9 cellular contexts compared by ENCODE assay signal in genomic region chr20:35171438-35171752, GRCh38. TPM values are rescaled to one million over a fixed set of nuclear protein-coding genes. Genes with fewer than 3 reads are reported as not detected.
A peak's percentile ranks its signal among the peaks of the same experiment; 100 is the strongest.
DNase-seq lines count a peak whose midpoint lies in the region; ATAC-seq lines count a peak whose summit lies in the region.
"Had no signal": no experiment of that assay in that cellular context is flagged by ENCODE, and none has a peak within 500 bp of the region (broad histone marks: within the 10 kb centered on the region; RNA-seq: fewer than 3 reads in every experiment).

No MANE protein-coding gene starts in this region.

- no peak for ATAC-seq in activated T-helper 17 cell treated with anti-CD3 and anti-CD28 coated beads, Interleukin-2, amount 50 U/mL, for 72 hours (replicated peaks)
- no peak for ATAC-seq in aorta (ENCODE audit: low FRiP score)

- H3K79me2 ChIP-seq in Karpas-422 (ENCODE audit: low read length) = no peaks in the 10 kb centered on the region

- H3K9me3 ChIP-seq in iPS-18c (ENCODE audit: control insufficient read depth, insufficient read depth, low read length) = no peaks in the 10 kb centered on the region
- no peaks in the 10 kb centered on the region for H3K9me3 ChIP-seq in stomach smooth muscle (ENCODE audit: control insufficient read depth in 2 of 2, low read length in 2 of 2)
- H3K9me3 ChIP-seq in aorta (ENCODE audit: control insufficient read depth, low read length) = no peaks in the 10 kb centered on the region
- H3K9me3 ChIP-seq in Karpas-422 (ENCODE audit: low read length) = no peaks in the 10 kb centered on the region

- H3K9ac ChIP-seq in stomach smooth muscle (ENCODE audit: low read length in 2 of 2) (peak overlapping the region; percentile 75 to 76), Karpas-422 (ENCODE audit: low read length) (no peak overlapping the region)

- 39 to 40% methylated on average over 1 of the region's 1 CpG for WGBS in aorta, 2 donors

- H2AFZ ChIP-seq in Karpas-422 (ENCODE audit: low read length) = no peak overlapping the region

- H3K4me3 ChIP-seq in iPS-18c (ENCODE audit: insufficient read depth, low read depth, low read length) (peak overlapping the region; percentile 57; the same call in 1 of the 2 replicates), stomach smooth muscle (ENCODE audit: low read length in 2 of 2) (peak overlapping the region; percentile 79 to 81), aorta (ENCODE audit: low read length in 2 of 2) (no peak overlapping the region), Karpas-422 (ENCODE audit: low read length) (no peak overlapping the region)

- DNase-seq in activated CD4-positive, alpha-beta memory T cell treated with anti-CD3 and anti-CD28 coated beads for 36 hours = no peak
- no peak for DNase-seq in activated CD4-positive, alpha-beta memory T cell treated with anti-CD3 and anti-CD28 coated beads, Interleukin-2, amount 10 ng/mL, durations not matched to agents 7 days and 5 days
- DNase-seq in aorta (no peak), Karpas-422 (no peak), D341Med (ENCODE audit: low spot score) (no peak)
- DNase-seq: stimulated activated CD4-positive, alpha-beta T cell treated with anti-CD3 and anti-CD28 coated beads, Interleukin-1b, Interleukin-23, amount 100 ng/mL, for 48 hours had no signal

- H3K27ac Mint-ChIP-seq in activated CD4-positive, alpha-beta memory T cell treated with anti-CD3 and anti-CD28 coated beads for 36 hours = no peak overlapping the region
- no peak overlapping the region for H3K27ac Mint-ChIP-seq in activated CD4-positive, alpha-beta memory T cell treated with anti-CD3 and anti-CD28 coated beads, Interleukin-2, amount 10 ng/mL, durations not matched to agents 7 days and 5 days
- H3K27ac Mint-ChIP-seq in activated T-helper 17 cell treated with anti-CD3 and anti-CD28 coated beads, Interleukin-2, amount 50 U/mL, for 72 hours = peak overlapping the region; percentile 86

- H3K27me3 ChIP-seq in stomach smooth muscle (ENCODE audit: control insufficient read depth in 1 of 2, insufficient read depth in 2 of 2, low read length in 2 of 2) (no peaks in the 10 kb centered on the region), aorta (ENCODE audit: control insufficient read depth in 1 of 2, insufficient read depth in 2 of 2, low read length in 1 of 2) (no peaks in the 10 kb centered on the region), Karpas-422 (ENCODE audit: low read length) (no peaks in the 10 kb centered on the region)

- peaks cover 15% of the 10 kb centered on the region for H3K4me1 ChIP-seq in stomach smooth muscle (ENCODE audit: control insufficient read depth, insufficient read depth, low read length)
- no peaks in the 10 kb centered on the region for H3K4me1 ChIP-seq in aorta (ENCODE audit: control insufficient read depth in 1 of 2, insufficient read depth in 2 of 2, low read length in 2 of 2)
- no peaks in the 10 kb centered on the region for H3K4me1 ChIP-seq in Karpas-422 (ENCODE audit: low read length)

- no peak overlapping the region for H3K4me2 ChIP-seq in Karpas-422 (ENCODE audit: low read depth, low read length, poor library complexity, severe bottlenecking)

- peak overlapping the region; percentile 50 for H3K4me3 Mint-ChIP-seq in activated CD4-positive, alpha-beta memory T cell treated with anti-CD3 and anti-CD28 coated beads for 36 hours
- H3K4me3 Mint-ChIP-seq in activated CD4-positive, alpha-beta memory T cell treated with anti-CD3 and anti-CD28 coated beads, Interleukin-2, amount 10 ng/mL, durations not matched to agents 7 days and 5 days = no peak overlapping the region
- H3K4me3 Mint-ChIP-seq in activated T-helper 17 cell treated with anti-CD3 and anti-CD28 coated beads, Interleukin-2, amount 50 U/mL, for 72 hours = peak overlapping the region; percentile 74

- CTCF ChIA-PET in activated CD4-positive, alpha-beta memory T cell treated with anti-CD3 and anti-CD28 coated beads for 36 hours (lab: Charles Lee) = no interaction called here
- CTCF ChIA-PET in activated CD4-positive, alpha-beta memory T cell treated with anti-CD3 and anti-CD28 coated beads, Interleukin-2, amount 10 ng/mL, durations not matched to agents 7 days and 5 days (lab: Charles Lee) = no interaction called here

- no peaks in the 10 kb centered on the region for H3K9me3 Mint-ChIP-seq in activated CD4-positive, alpha-beta memory T cell treated with anti-CD3 and anti-CD28 coated beads for 36 hours
- no peaks in the 10 kb centered on the region for H3K9me3 Mint-ChIP-seq in activated CD4-positive, alpha-beta memory T cell treated with anti-CD3 and anti-CD28 coated beads, Interleukin-2, amount 10 ng/mL, durations not matched to agents 7 days and 5 days
- H3K9me3 Mint-ChIP-seq in activated T-helper 17 cell treated with anti-CD3 and anti-CD28 coated beads, Interleukin-2, amount 50 U/mL, for 72 hours = no peaks in the 10 kb centered on the region

- no peaks in the 10 kb centered on the region for H3K27me3 Mint-ChIP-seq in activated CD4-positive, alpha-beta memory T cell treated with anti-CD3 and anti-CD28 coated beads for 36 hours
- no peaks in the 10 kb centered on the region for H3K27me3 Mint-ChIP-seq in activated CD4-positive, alpha-beta memory T cell treated with anti-CD3 and anti-CD28 coated beads, Interleukin-2, amount 10 ng/mL, durations not matched to agents 7 days and 5 days
- H3K27me3 Mint-ChIP-seq in activated T-helper 17 cell treated with anti-CD3 and anti-CD28 coated beads, Interleukin-2, amount 50 U/mL, for 72 hours = no peaks in the 10 kb centered on the region

- H3K27ac ChIP-seq in stomach smooth muscle (ENCODE audit: low read length) = no peak overlapping the region
- no peak overlapping the region for H3K27ac ChIP-seq in aorta (ENCODE audit: low read depth in 1 of 2, low read length in 2 of 2)
- no peak overlapping the region for H3K27ac ChIP-seq in Karpas-422 (ENCODE audit: low read length)

- H4K20me1 ChIP-seq in Karpas-422 (ENCODE audit: insufficient read depth, low read depth, low read length) = no peaks in the 10 kb centered on the region

- H3K36me3 Mint-ChIP-seq in activated CD4-positive, alpha-beta memory T cell treated with anti-CD3 and anti-CD28 coated beads for 36 hours = no peaks in the 10 kb centered on the region
- H3K36me3 Mint-ChIP-seq in activated CD4-positive, alpha-beta memory T cell treated with anti-CD3 and anti-CD28 coated beads, Interleukin-2, amount 10 ng/mL, durations not matched to agents 7 days and 5 days (ENCODE audit: low read depth) = no peaks in the 10 kb centered on the region
- no peaks in the 10 kb centered on the region for H3K36me3 Mint-ChIP-seq in activated T-helper 17 cell treated with anti-CD3 and anti-CD28 coated beads, Interleukin-2, amount 50 U/mL, for 72 hours (ENCODE audit: low read depth)

- H3K36me3 ChIP-seq in stomach smooth muscle (ENCODE audit: control insufficient read depth in 2 of 2, insufficient read depth in 2 of 2, low read length in 2 of 2) (peaks cover 0 to 3% of the 10 kb centered on the region in 2 donors), aorta (ENCODE audit: control insufficient read depth in 1 of 2, insufficient read depth in 2 of 2, low read length in 1 of 2) (no peaks in the 10 kb centered on the region), Karpas-422 (ENCODE audit: insufficient read depth, low read length) (no peaks in the 10 kb centered on the region)

- peaks cover 13% of the 10 kb centered on the region for H3K4me1 Mint-ChIP-seq in activated CD4-positive, alpha-beta memory T cell treated with anti-CD3 and anti-CD28 coated beads for 36 hours (ENCODE audit: low read depth)
- peaks cover 13% of the 10 kb centered on the region for H3K4me1 Mint-ChIP-seq in activated CD4-positive, alpha-beta memory T cell treated with anti-CD3 and anti-CD28 coated beads, Interleukin-2, amount 10 ng/mL, durations not matched to agents 7 days and 5 days
- peaks cover 14% of the 10 kb centered on the region for H3K4me1 Mint-ChIP-seq in activated T-helper 17 cell treated with anti-CD3 and anti-CD28 coated beads, Interleukin-2, amount 50 U/mL, for 72 hours

- POLR2A ChIA-PET in activated CD4-positive, alpha-beta memory T cell treated with anti-CD3 and anti-CD28 coated beads for 36 hours (lab: Charles Lee) = no interaction called here
- POLR2A ChIA-PET in activated CD4-positive, alpha-beta memory T cell treated with anti-CD3 and anti-CD28 coated beads, Interleukin-2, amount 10 ng/mL, durations not matched to agents 7 days and 5 days (lab: Charles Lee) = no interaction called here

- intact Hi-C loops in activated CD4-positive, alpha-beta memory T cell treated with anti-CD3 and anti-CD28 coated beads for 36 hours (cut with micrococcal nuclease) = no loop called here
- intact Hi-C loops in aorta (cut with DNase I) = no loop called here

- no peaks in the 10 kb centered on the region for H3K9me2 ChIP-seq in Karpas-422 (replicated peaks; ENCODE audit: insufficient read depth, low read length)

RNA-seq across cellular contexts. Expression of gene PROCR, which starts 0.5 kb away (rescaled TPM):
- total RNA-seq in activated CD4-positive, alpha-beta memory T cell treated with anti-CD3 and anti-CD28 coated beads for 36 hours = 1 to 10 TPM; 1.0 to 1.1 TPM
- under 1 TPM; 0.88 to 0.95 TPM for total RNA-seq in activated CD4-positive, alpha-beta memory T cell treated with anti-CD3 and anti-CD28 coated beads, Interleukin-2, amount 10 ng/mL, durations not matched to agents 7 days and 5 days
- 1 to 10 TPM; 1.8 to 2.5 TPM for total RNA-seq in activated T-helper 17 cell treated with anti-CD3 and anti-CD28 coated beads, Interleukin-2, amount 50 U/mL, for 72 hours
- total RNA-seq in aorta = 100 to 1,000 TPM in 1 of 2 donors, 10 to 100 TPM in 1; 75.9 to 128 TPM
- 10 to 100 TPM; 45.0 to 80.5 TPM for polyA plus RNA-seq in aorta
- not detected in 2 replicates for total RNA-seq in Karpas-422 (2014; rRNA removed; shearing (Covaris generic); ENCODE audit: low replicate concordance)

RNA-seq across cellular contexts. Expression of gene EDEM2, which starts 24.3 kb away (rescaled TPM):
- 10 to 100 TPM; 17.3 to 19.9 TPM for total RNA-seq in activated CD4-positive, alpha-beta memory T cell treated with anti-CD3 and anti-CD28 coated beads for 36 hours
- total RNA-seq in activated CD4-positive, alpha-beta memory T cell treated with anti-CD3 and anti-CD28 coated beads, Interleukin-2, amount 10 ng/mL, durations not matched to agents 7 days and 5 days = 10 to 100 TPM; 29.7 to 30.5 TPM
- 10 to 100 TPM; 19.2 to 22.9 TPM for total RNA-seq in activated T-helper 17 cell treated with anti-CD3 and anti-CD28 coated beads, Interleukin-2, amount 50 U/mL, for 72 hours
- total RNA-seq in aorta = 10 to 100 TPM; 21.6 to 23.4 TPM
- polyA plus RNA-seq in aorta = 10 to 100 TPM; 11.0 to 32.1 TPM
- total RNA-seq in Karpas-422 (2014; rRNA removed; shearing (Covaris generic); ENCODE audit: low replicate concordance) = 24.9 and 28.5 TPM in 2 replicates

RNA-seq across cellular contexts. Expression of gene MMP24, which starts 55.1 kb away (rescaled TPM):
- not detected for total RNA-seq in activated CD4-positive, alpha-beta memory T cell treated with anti-CD3 and anti-CD28 coated beads for 36 hours
- not detected for total RNA-seq in activated CD4-positive, alpha-beta memory T cell treated with anti-CD3 and anti-CD28 coated beads, Interleukin-2, amount 10 ng/mL, durations not matched to agents 7 days and 5 days
- under 1 TPM in 1 of 2 donors, not detected in 1; 0.04 TPM for total RNA-seq in activated T-helper 17 cell treated with anti-CD3 and anti-CD28 coated beads, Interleukin-2, amount 50 U/mL, for 72 hours
- total RNA-seq in aorta = 1 to 10 TPM in 1 of 2 donors, under 1 TPM in 1; 0.52 to 1.2 TPM
- under 1 TPM; 0.20 to 0.63 TPM for polyA plus RNA-seq in aorta
- total RNA-seq in Karpas-422 (2014; rRNA removed; shearing (Covaris generic); ENCODE audit: low replicate concordance) = 0.36 and 0.60 TPM in 2 replicates

Comparison
In these comparisons a context has a peak if more than half of its experiments do, and no peak if none do; other contexts are left out.
1. H3K4me3 ChIP-seq: peak in iPS-18c (single experiment) and stomach smooth muscle (2 of 2); none in aorta (0 of 2) and Karpas-422 (single experiment).
2. RNA of gene PROCR, which starts 0.5 kb away (total RNA-seq): 75.9 to 128 TPM in aorta; 1.8 to 2.5 TPM in activated T-helper 17 cell treated with anti-CD3 and anti-CD28 coated beads, Interleukin-2, amount 50 U/mL, for 72 hours, 1.0 to 1.1 TPM in activated CD4-positive, alpha-beta memory T cell treated with anti-CD3 and anti-CD28 coated beads for 36 hours, 0.88 to 0.95 TPM in activated CD4-positive, alpha-beta memory T cell treated with anti-CD3 and anti-CD28 coated beads, Interleukin-2, amount 10 ng/mL, durations not matched to agents 7 days and 5 days and not detected in Karpas-422; every median in the first group is over 10 times any median in the second.